8 cellular contexts compared by ENCODE assay signal in the genomic region with DNA sequence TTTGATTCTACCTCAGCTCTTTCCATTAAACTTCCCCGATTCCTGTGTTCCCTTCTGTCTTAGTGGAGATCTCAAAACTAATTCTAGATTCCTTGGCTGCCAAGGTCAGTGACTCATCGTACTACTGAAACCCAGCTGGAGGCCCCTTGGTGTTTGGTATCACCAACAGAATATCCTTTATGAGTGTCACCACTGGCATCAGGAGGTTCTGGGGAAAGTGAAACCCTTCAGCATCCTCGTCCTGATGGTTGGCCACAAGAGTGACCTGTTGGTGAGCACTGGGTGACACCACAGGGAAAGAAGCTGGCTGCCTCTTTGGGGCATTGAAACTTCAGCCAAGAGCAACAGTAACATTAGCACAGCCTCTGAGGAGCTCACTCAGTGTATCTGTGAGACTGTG. TPM values are rescaled to one million over a fixed set of nuclear protein-coding genes. Genes with fewer than 3 reads are reported as not detected.
DNase-seq lines count a peak whose midpoint lies in the region; ATAC-seq, FAIRE-seq and TF ChIP-seq lines count a peak whose summit lies in the region.
"Had no signal": no experiment of that assay in that cellular context is flagged by ENCODE, and none has a peak within 500 bp of the region (broad histone marks: within the 10 kb centered on the region; RNA-seq: fewer than 3 reads in every experiment).

No MANE protein-coding gene starts in this region.

- peaks cover 0 to 31% (median 8%) of the 10 kb centered on the region in 4 donors for H3K36me3 ChIP-seq in right lobe of liver
- H3K36me3 ChIP-seq in suprapubic skin: peaks cover 39% of the 10 kb centered on the region

- no peak for DNase-seq in GM18507 (ENCODE audit: extremely low spot score, insufficient read length, low read depth)
- peak; percentile 24 for DNase-seq in NCI-H2196 treated with DMSO at 0.1 percent for 48 hours (lab: John Stamatoyannopoulos, UW; ENCODE audit: unreplicated experiment)
- DNase-seq in coronary artery (ENCODE audit: low spot score): no peak
- DNase-seq in sciatic nerve (ENCODE audit: low spot score): no peak
- DNase-seq in right lobe of liver: no peak
- no peak for DNase-seq in lower leg skin (ENCODE audit: low spot score in 2 of 2)
- no peak for DNase-seq in suprapubic skin (ENCODE audit: low spot score in 2 of 2)
- DNase-seq: hippocampal formation had no signal

- H3K9me3 ChIP-seq in right lobe of liver (no peaks in the 10 kb centered on the region), suprapubic skin (no peaks in the 10 kb centered on the region)

- H3K27me3 ChIP-seq in right lobe of liver: no peaks in the 10 kb centered on the region
- no peaks in the 10 kb centered on the region for H3K27me3 ChIP-seq in suprapubic skin

- peak; percentile 62 for FAIRE-seq in GM18507 (lab: Jason Lieb, UNC)

- ATAC-seq in sciatic nerve (peak; percentile 9), right lobe of liver (no peak)

- TF ChIP-seq POLR2A in right lobe of liver (IDR thresholded peaks at IDR 0.05) (no peak), lower leg skin (IDR thresholded peaks at IDR 0.05) (no peak), suprapubic skin (IDR thresholded peaks at IDR 0.05) (no peak)

- WGBS in right lobe of liver (ENCODE audit: insufficient coverage, low coverage, low lambda C conversion rate, missing lambda C conversion rate): 62% methylated on average over 3 of the region's 3 CpGs
- WGBS in lower leg skin, 2 donors: 46 to 49% methylated on average over 3 of the region's 3 CpGs
- 49% methylated on average over 3 of the region's 3 CpGs for WGBS in suprapubic skin

- peak overlapping the region; percentile 34 to 60 for H3K27ac ChIP-seq in coronary artery
- no peak overlapping the region for H3K27ac ChIP-seq in right lobe of liver
- H3K27ac ChIP-seq in suprapubic skin: no peak overlapping the region

- no peak for TF ChIP-seq EP300 in suprapubic skin (IDR thresholded peaks at IDR 0.05)

- TF ChIP-seq CTCF in coronary artery (IDR thresholded peaks at IDR 0.05): no peak
- TF ChIP-seq CTCF in right lobe of liver (IDR thresholded peaks at IDR 0.05): no peak
- TF ChIP-seq CTCF in lower leg skin (IDR thresholded peaks at IDR 0.05): no peak
- TF ChIP-seq CTCF in suprapubic skin (IDR thresholded peaks at IDR 0.05): no peak

- no peak overlapping the region for H3K4me3 ChIP-seq in coronary artery
- H3K4me3 ChIP-seq in right lobe of liver: no peak overlapping the region
- no peak overlapping the region for H3K4me3 ChIP-seq in lower leg skin (ENCODE audit: low read depth, poor library complexity, severe bottlenecking)
- H3K4me3 ChIP-seq in suprapubic skin: no peak overlapping the region

- intact Hi-C loops in sciatic nerve (cut with DNase I) (loop anchor here (5.0 to 10.0 kb wide), 2 partner anchors 84 to 187 kb away; no protein-coding TSS in a partner anchor), right lobe of liver (cut with DNase I) (loop anchor here in 1 of 2 donors (5.0 kb wide), 1 partner anchor 79 kb away; no protein-coding TSS in a partner anchor), lower leg skin (cut with DNase I; ENCODE audit: low total_unique reads) (no loop called here)

- no peaks in the 10 kb centered on the region for H3K4me1 ChIP-seq in right lobe of liver
- peaks cover 4% of the 10 kb centered on the region for H3K4me1 ChIP-seq in suprapubic skin

RNA-seq across cellular contexts. Expression of a gene that starts 9.6 kb away (rescaled TPM):
- 5.8 TPM for total RNA-seq in sciatic nerve
- 10 to 100 TPM in 1 of 6 experiments, 1 to 10 TPM in 2, under 1 TPM in 3; 0.28 to 12.0 (median 1.2) TPM for total RNA-seq in right lobe of liver
- total RNA-seq in lower leg skin: 1 to 10 TPM in 1 of 4 donors, not detected in 3; 1.0 TPM
- total RNA-seq in suprapubic skin: 1 to 10 TPM in 2 of 4 donors, under 1 TPM in 1, not detected in 1; 0.70 to 1.4 (median 1.4) TPM

RNA-seq across cellular contexts. Expression of a gene that starts 41.2 kb away (rescaled TPM):
- total RNA-seq in sciatic nerve (17.7 TPM), right lobe of liver (10 to 100 TPM in 4 of 6 experiments, 1 to 10 TPM in 2; 7.8 to 12.0 (median 10.3) TPM), lower leg skin (10 to 100 TPM; 19.3 to 28.8 (median 24.0) TPM), suprapubic skin (10 to 100 TPM; 25.7 to 29.9 (median 27.3) TPM)

RNA-seq across cellular contexts. Expression of a gene that starts 46.7 kb away (rescaled TPM):
- total RNA-seq in sciatic nerve (not detected), right lobe of liver (not detected), lower leg skin (not detected), suprapubic skin (not detected)

RNA-seq across cellular contexts. Expression of a gene that starts 48.8 kb away (rescaled TPM):
- total RNA-seq in sciatic nerve: 31.0 TPM
- total RNA-seq in right lobe of liver: 10 to 100 TPM in 1 of 6 experiments, 1 to 10 TPM in 5; 5.2 to 14.8 (median 7.3) TPM
- total RNA-seq in lower leg skin: 10 to 100 TPM; 11.8 to 24.9 (median 19.3) TPM
- total RNA-seq in suprapubic skin: 10 to 100 TPM; 17.6 to 36.7 (median 21.5) TPM

Comparison
In these comparisons a context has a peak if more than half of its experiments do, and no peak if none do; other contexts are left out.
1. H3K27ac ChIP-seq: peak in coronary artery (2 of 2); none in right lobe of liver (0 of 3) and suprapubic skin (single experiment).